Comparison of ENCODE assay signal across 23 cellular contexts in genomic region chr15:74960995-74961588, GRCh38. TPM values are rescaled to one million over a fixed set of nuclear protein-coding genes. Genes with fewer than 3 reads are reported as not detected.
DNase-seq lines count a peak whose midpoint lies in the region; ATAC-seq and TF ChIP-seq lines count a peak whose summit lies in the region.
"Had no signal": no experiment of that assay in that cellular context is flagged by ENCODE, and none has a peak within 500 bp of the region (broad histone marks: within the 10 kb centered on the region; RNA-seq: fewer than 3 reads in every experiment).

No MANE protein-coding gene starts in this region.

- H3K36me3 ChIP-seq in MG63 = no peaks in the 10 kb centered on the region
- H3K36me3 ChIP-seq in naive thymus-derived CD4-positive, alpha-beta T cell (ENCODE audit: control insufficient read depth in 2 of 3, insufficient read depth in 3 of 3, low read length in 3 of 3) = no peaks in the 10 kb centered on the region
- H3K36me3 ChIP-seq: prostate gland, thoracic aorta had no signal

- TF ChIP-seq CTCF in activated CD8-positive, alpha-beta T cell treated with anti-CD3 and anti-CD28 coated beads for 36 hours (IDR thresholded peaks at IDR 0.05) = no peak

- ATAC-seq in activated CD8-positive, alpha-beta T cell treated with anti-CD3 and anti-CD28 coated beads for 36 hours = peak; percentile 55
- ATAC-seq in activated CD8-positive, alpha-beta T cell treated with anti-CD3 and anti-CD28 coated beads, Interleukin-2, amount 10 ng/mL, durations not matched to agents 7 days and 5 days = no peak
- ATAC-seq in activated naive CD8-positive, alpha-beta T cell treated with anti-CD3 and anti-CD28 coated beads, Interleukin-2, amount 50 U/mL, for 24 hours = peak; percentile 77
- ATAC-seq in stimulated activated naive CD8-positive, alpha-beta T cell treated with anti-CD3 and anti-CD28 coated beads, Interleukin-15, Interleukin-2, amounts not matched to agents 100 U/mL and 50 U/mL, for 24 hours = peak; percentile 84
- ATAC-seq in naive thymus-derived CD4-positive, alpha-beta T cell = no peak
- ATAC-seq: natural killer cell treated with Interleukin-12 subunit alpha and Interleukin-12 subunit beta and Interleukin-15 and Interleukin-18, amount 100 ng/mL, for 72 hours had no signal

- H3K9me3 Mint-ChIP-seq in activated CD8-positive, alpha-beta T cell treated with anti-CD3 and anti-CD28 coated beads for 36 hours = no peaks in the 10 kb centered on the region
- H3K9me3 Mint-ChIP-seq in activated CD8-positive, alpha-beta T cell treated with anti-CD3 and anti-CD28 coated beads, Interleukin-2, amount 10 ng/mL, durations not matched to agents 7 days and 5 days (ENCODE audit: insufficient read depth) = no peaks in the 10 kb centered on the region
- no peaks in the 10 kb centered on the region for H3K9me3 Mint-ChIP-seq in activated naive CD8-positive, alpha-beta T cell treated with anti-CD3 and anti-CD28 coated beads, Interleukin-2, amount 50 U/mL, for 24 hours
- H3K9me3 Mint-ChIP-seq in naive thymus-derived CD4-positive, alpha-beta T cell = peaks cover 0 to 1% (median 0%) of the 10 kb centered on the region in 11 donors
- H3K9me3 Mint-ChIP-seq: HFFc6; natural killer cell treated with Interleukin-12 subunit alpha and Interleukin-12 subunit beta and Interleukin-15 and Interleukin-18, amount 100 ng/mL, for 72 hours had no signal

- H3K9me3 ChIP-seq in MG63 = no peaks in the 10 kb centered on the region
- no peaks in the 10 kb centered on the region for H3K9me3 ChIP-seq in naive thymus-derived CD4-positive, alpha-beta T cell (ENCODE audit: control insufficient read depth in 2 of 3, low read length in 3 of 3)
- H3K9me3 ChIP-seq: prostate gland, thoracic aorta had no signal

- peak overlapping the region; percentile 67 for H3K27ac Mint-ChIP-seq in activated CD8-positive, alpha-beta T cell treated with anti-CD3 and anti-CD28 coated beads for 36 hours
- H3K27ac Mint-ChIP-seq in activated CD8-positive, alpha-beta T cell treated with anti-CD3 and anti-CD28 coated beads, Interleukin-2, amount 10 ng/mL, durations not matched to agents 7 days and 5 days = no peak overlapping the region
- H3K27ac Mint-ChIP-seq in activated naive CD8-positive, alpha-beta T cell treated with anti-CD3 and anti-CD28 coated beads, Interleukin-2, amount 50 U/mL, for 24 hours = peak overlapping the region; percentile 87
- H3K27ac Mint-ChIP-seq in naive thymus-derived CD4-positive, alpha-beta T cell = no peak overlapping the region
- H3K27ac Mint-ChIP-seq: HFFc6; natural killer cell treated with Interleukin-12 subunit alpha and Interleukin-12 subunit beta and Interleukin-15 and Interleukin-18, amount 100 ng/mL, for 72 hours had no signal

- H3K27me3 Mint-ChIP-seq in activated CD8-positive, alpha-beta T cell treated with anti-CD3 and anti-CD28 coated beads for 36 hours = peaks cover 35% of the 10 kb centered on the region
- peaks cover 52% of the 10 kb centered on the region for H3K27me3 Mint-ChIP-seq in activated CD8-positive, alpha-beta T cell treated with anti-CD3 and anti-CD28 coated beads, Interleukin-2, amount 10 ng/mL, durations not matched to agents 7 days and 5 days (ENCODE audit: low read depth)
- H3K27me3 Mint-ChIP-seq in activated naive CD8-positive, alpha-beta T cell treated with anti-CD3 and anti-CD28 coated beads, Interleukin-2, amount 50 U/mL, for 24 hours = peaks cover 53% of the 10 kb centered on the region
- H3K27me3 Mint-ChIP-seq in naive thymus-derived CD4-positive, alpha-beta T cell = peaks cover 25 to 54% (median 27%) of the 10 kb centered on the region in 5 donors

- H3K27ac ChIP-seq in naive thymus-derived CD4-positive, alpha-beta T cell (ENCODE audit: low read depth, low read length) = no peak overlapping the region
- H3K27ac ChIP-seq: prostate gland, thoracic aorta had no signal

- H3K4me3 Mint-ChIP-seq in activated CD8-positive, alpha-beta T cell treated with anti-CD3 and anti-CD28 coated beads for 36 hours = no peak overlapping the region
- H3K4me3 Mint-ChIP-seq in activated CD8-positive, alpha-beta T cell treated with anti-CD3 and anti-CD28 coated beads, Interleukin-2, amount 10 ng/mL, durations not matched to agents 7 days and 5 days = no peak overlapping the region
- H3K4me3 Mint-ChIP-seq in activated naive CD8-positive, alpha-beta T cell treated with anti-CD3 and anti-CD28 coated beads, Interleukin-2, amount 50 U/mL, for 24 hours = peak overlapping the region; percentile 27
- H3K4me3 Mint-ChIP-seq in naive thymus-derived CD4-positive, alpha-beta T cell = no peak overlapping the region
- H3K4me3 Mint-ChIP-seq: HFFc6; natural killer cell treated with Interleukin-12 subunit alpha and Interleukin-12 subunit beta and Interleukin-15 and Interleukin-18, amount 100 ng/mL, for 72 hours had no signal

- no peaks in the 10 kb centered on the region for H3K36me3 Mint-ChIP-seq in activated CD8-positive, alpha-beta T cell treated with anti-CD3 and anti-CD28 coated beads for 36 hours (ENCODE audit: low read depth)
- H3K36me3 Mint-ChIP-seq in activated CD8-positive, alpha-beta T cell treated with anti-CD3 and anti-CD28 coated beads, Interleukin-2, amount 10 ng/mL, durations not matched to agents 7 days and 5 days (ENCODE audit: low read depth) = peaks cover 3% of the 10 kb centered on the region
- no peaks in the 10 kb centered on the region for H3K36me3 Mint-ChIP-seq in activated naive CD8-positive, alpha-beta T cell treated with anti-CD3 and anti-CD28 coated beads, Interleukin-2, amount 50 U/mL, for 24 hours (ENCODE audit: low read depth)
- H3K36me3 Mint-ChIP-seq in naive thymus-derived CD4-positive, alpha-beta T cell = peaks cover 0 to 2% (median 0%) of the 10 kb centered on the region in 5 donors
- H3K36me3 Mint-ChIP-seq: natural killer cell treated with Interleukin-12 subunit alpha and Interleukin-12 subunit beta and Interleukin-15 and Interleukin-18, amount 100 ng/mL, for 72 hours had no signal

- CTCF ChIA-PET in activated CD8-positive, alpha-beta T cell treated with anti-CD3 and anti-CD28 coated beads for 36 hours (lab: Charles Lee) = interaction anchor here (0.8 to 6.9 kb wide), 5 partner anchors 11 to 243 kb away, joined by 3 to 36 read pairs (median 4); no protein-coding TSS in a partner anchor
- CTCF ChIA-PET in activated CD8-positive, alpha-beta T cell treated with anti-CD3 and anti-CD28 coated beads, Interleukin-2, amount 10 ng/mL, durations not matched to agents 7 days and 5 days (lab: Charles Lee) = interaction anchor here (0.9 to 2.8 kb wide), 6 partner anchors 11 to 190 kb away, joined by 3 to 9 read pairs (median 6); partner anchors contain the start of gene COX5A
- CTCF ChIA-PET in naive thymus-derived CD4-positive, alpha-beta T cell (lab: Charles Lee) = no interaction called here

- H3K4me3 ChIP-seq in MG63 = no peak overlapping the region
- H3K4me3 ChIP-seq in naive thymus-derived CD4-positive, alpha-beta T cell (ENCODE audit: low read length) = no peak overlapping the region
- H3K4me3 ChIP-seq: prostate gland, thoracic aorta had no signal

- no peaks in the 10 kb centered on the region for H3K27me3 ChIP-seq in MG63
- peaks cover 9 to 10% of the 10 kb centered on the region in 2 donors for H3K27me3 ChIP-seq in naive thymus-derived CD4-positive, alpha-beta T cell (ENCODE audit: control insufficient read depth in 2 of 2, insufficient read depth in 2 of 2, low read length in 2 of 2)

- intact Hi-C loops in activated CD8-positive, alpha-beta T cell treated with anti-CD3 and anti-CD28 coated beads for 36 hours (cut with micrococcal nuclease) = no loop called here
- intact Hi-C loops in naive thymus-derived CD4-positive, alpha-beta T cell (cut with micrococcal nuclease) = no loop called here

- DNase-seq in activated CD8-positive, alpha-beta T cell treated with anti-CD3 and anti-CD28 coated beads for 36 hours = peak; percentile 41
- no peak for DNase-seq in activated CD8-positive, alpha-beta T cell treated with anti-CD3 and anti-CD28 coated beads, Interleukin-2, amount 10 ng/mL, durations not matched to agents 7 days and 5 days
- DNase-seq in MG63 (peak; percentile 18), NCI-H2227 treated with DMSO at 0.1 percent for 48 hours (lab: John Stamatoyannopoulos, UW) (no peak), iPS-NIHi7 (ENCODE audit: extremely low spot score) (no peak)
- DNase-seq in activated naive CD8-positive, alpha-beta T cell treated with anti-CD3 and anti-CD28 coated beads, Interleukin-2, amount 50 U/mL, for 24 hours = no peak
- no peak for DNase-seq in stimulated activated naive CD8-positive, alpha-beta T cell treated with anti-CD3 and anti-CD28 coated beads, Interleukin-15, Interleukin-2, amounts not matched to agents 100 U/mL and 50 U/mL, for 24 hours
- no peak for DNase-seq in naive thymus-derived CD4-positive, alpha-beta T cell
- DNase-seq: ACHN; activated CD4-positive, alpha-beta T cell treated with anti-CD3 and anti-CD28 coated beads, Interleukin-2, amount 50 U/mL, for 1 hour; anterior cingulate cortex; cerebellar nuclear complex; HFFc6; KBM-7; mesendoderm; NCI-H1105 treated with DMSO at 0.1 percent for 48 hours; NCI-H2107; NCI-H524 treated with DMSO at 0.1 percent for 48 hours; small intestine; stimulated activated CD4-positive, alpha-beta T cell treated with anti-CD3 and anti-CD28 coated beads, Interleukin-4, amount 100 ng/mL, for 4 hours had no signal

- peaks cover 11 to 17% of the 10 kb centered on the region in 2 donors for H3K4me1 ChIP-seq in naive thymus-derived CD4-positive, alpha-beta T cell (ENCODE audit: control insufficient read depth in 2 of 2, insufficient read depth in 2 of 2, low read length in 2 of 2)

- POLR2A ChIA-PET in activated CD8-positive, alpha-beta T cell treated with anti-CD3 and anti-CD28 coated beads for 36 hours (lab: Charles Lee) = no interaction called here
- POLR2A ChIA-PET in activated CD8-positive, alpha-beta T cell treated with anti-CD3 and anti-CD28 coated beads, Interleukin-2, amount 10 ng/mL, durations not matched to agents 7 days and 5 days (lab: Charles Lee) = interaction anchor here (1.8 kb wide), 1 partner anchor 62 kb away, joined by 5 read pairs; the partner anchor contains the start of gene PPCDC
- POLR2A ChIA-PET in naive thymus-derived CD4-positive, alpha-beta T cell (lab: Charles Lee) = no interaction called here

- peaks cover 40% of the 10 kb centered on the region for H3K4me1 Mint-ChIP-seq in activated CD8-positive, alpha-beta T cell treated with anti-CD3 and anti-CD28 coated beads for 36 hours (ENCODE audit: low read depth)
- peaks cover 36% of the 10 kb centered on the region for H3K4me1 Mint-ChIP-seq in activated CD8-positive, alpha-beta T cell treated with anti-CD3 and anti-CD28 coated beads, Interleukin-2, amount 10 ng/mL, durations not matched to agents 7 days and 5 days (ENCODE audit: low read depth)
- peaks cover 44% of the 10 kb centered on the region for H3K4me1 Mint-ChIP-seq in activated naive CD8-positive, alpha-beta T cell treated with anti-CD3 and anti-CD28 coated beads, Interleukin-2, amount 50 U/mL, for 24 hours
- H3K4me1 Mint-ChIP-seq in naive thymus-derived CD4-positive, alpha-beta T cell = peaks cover 12 to 30% (median 23%) of the 10 kb centered on the region in 7 donors

RNA-seq across cellular contexts. Expression of gene RPP25, which starts 4.5 kb away (rescaled TPM):
- 1 to 10 TPM; 7.0 to 7.2 TPM for total RNA-seq in activated CD8-positive, alpha-beta T cell treated with anti-CD3 and anti-CD28 coated beads for 36 hours
- total RNA-seq in activated CD8-positive, alpha-beta T cell treated with anti-CD3 and anti-CD28 coated beads, Interleukin-2, amount 10 ng/mL, durations not matched to agents 7 days and 5 days = 1 to 10 TPM; 6.5 to 7.2 TPM
- 9.7 and 19.0 TPM in 2 replicates for total RNA-seq in MG63 (2014; rRNA removed; shearing (Covaris generic); ENCODE audit: low replicate concordance)
- total RNA-seq in naive thymus-derived CD4-positive, alpha-beta T cell = 1 to 10 TPM in 4 of 5 experiments, under 1 TPM in 1; 0.95 to 5.8 (median 3.3) TPM
- polyA plus RNA-seq in naive thymus-derived CD4-positive, alpha-beta T cell = 1 to 10 TPM; 4.0 to 5.5 TPM

RNA-seq across cellular contexts. Expression of gene COX5A, which starts 23.2 kb away (rescaled TPM):
- total RNA-seq in activated CD8-positive, alpha-beta T cell treated with anti-CD3 and anti-CD28 coated beads for 36 hours = 100 to 1,000 TPM; 342 TPM
- 100 to 1,000 TPM; 305 to 313 TPM for total RNA-seq in activated CD8-positive, alpha-beta T cell treated with anti-CD3 and anti-CD28 coated beads, Interleukin-2, amount 10 ng/mL, durations not matched to agents 7 days and 5 days
- 343 and 426 TPM in 2 replicates for total RNA-seq in MG63 (2014; rRNA removed; shearing (Covaris generic); ENCODE audit: low replicate concordance)
- total RNA-seq in naive thymus-derived CD4-positive, alpha-beta T cell = 100 to 1,000 TPM in 1 of 5 experiments, 10 to 100 TPM in 4; 44.4 to 210 (median 59.2) TPM
- 100 to 1,000 TPM; 239 to 242 TPM for polyA plus RNA-seq in naive thymus-derived CD4-positive, alpha-beta T cell

RNA-seq across cellular contexts. Expression of gene SCAMP5, which starts 34.3 kb away (rescaled TPM):
- 1 to 10 TPM in 1 of 2 experiments, under 1 TPM in 1; 0.65 to 1.1 TPM for total RNA-seq in activated CD8-positive, alpha-beta T cell treated with anti-CD3 and anti-CD28 coated beads for 36 hours
- total RNA-seq in activated CD8-positive, alpha-beta T cell treated with anti-CD3 and anti-CD28 coated beads, Interleukin-2, amount 10 ng/mL, durations not matched to agents 7 days and 5 days = 1 to 10 TPM; 1.1 TPM
- 0.20 and 3.4 TPM in 2 replicates for total RNA-seq in MG63 (2014; rRNA removed; shearing (Covaris generic); ENCODE audit: low replicate concordance)
- total RNA-seq in naive thymus-derived CD4-positive, alpha-beta T cell = 1 to 10 TPM in 2 of 5 experiments, under 1 TPM in 3; 0.35 to 9.5 (median 0.87) TPM
- polyA plus RNA-seq in naive thymus-derived CD4-positive, alpha-beta T cell = under 1 TPM; 0.06 to 0.15 TPM

RNA-seq across cellular contexts. Expression of gene FAM219B, which starts 54.4 kb away (rescaled TPM):
- 10 to 100 TPM; 36.5 to 44.7 TPM for total RNA-seq in activated CD8-positive, alpha-beta T cell treated with anti-CD3 and anti-CD28 coated beads for 36 hours
- total RNA-seq in activated CD8-positive, alpha-beta T cell treated with anti-CD3 and anti-CD28 coated beads, Interleukin-2, amount 10 ng/mL, durations not matched to agents 7 days and 5 days = 10 to 100 TPM; 61.3 to 72.5 TPM
- total RNA-seq in MG63 (2014; rRNA removed; shearing (Covaris generic); ENCODE audit: low replicate concordance) = 22.6 and 65.2 TPM in 2 replicates
- 100 to 1,000 TPM in 2 of 5 experiments, 10 to 100 TPM in 3; 40.5 to 111 (median 99.6) TPM for total RNA-seq in naive thymus-derived CD4-positive, alpha-beta T cell
- polyA plus RNA-seq in naive thymus-derived CD4-positive, alpha-beta T cell = 10 to 100 TPM; 20.2 to 27.7 TPM

Comparison
In these comparisons a context has a peak if more than half of its experiments do, and no peak if none do; other contexts are left out.
1. ATAC-seq: peak in activated CD8-positive, alpha-beta T cell treated with anti-CD3 and anti-CD28 coated beads for 36 hours (single experiment), activated naive CD8-positive, alpha-beta T cell treated with anti-CD3 and anti-CD28 coated beads, Interleukin-2, amount 50 U/mL, for 24 hours (single experiment) and stimulated activated naive CD8-positive, alpha-beta T cell treated with anti-CD3 and anti-CD28 coated beads, Interleukin-15, Interleukin-2, amounts not matched to agents 100 U/mL and 50 U/mL, for 24 hours (single experiment); none in activated CD8-positive, alpha-beta T cell treated with anti-CD3 and anti-CD28 coated beads, Interleukin-2, amount 10 ng/mL, durations not matched to agents 7 days and 5 days (single experiment) and naive thymus-derived CD4-positive, alpha-beta T cell (single experiment).
2. DNase-seq: peak in activated CD8-positive, alpha-beta T cell treated with anti-CD3 and anti-CD28 coated beads for 36 hours (single experiment) and MG63 (single experiment); none in activated CD8-positive, alpha-beta T cell treated with anti-CD3 and anti-CD28 coated beads, Interleukin-2, amount 10 ng/mL, durations not matched to agents 7 days and 5 days (single experiment), activated naive CD8-positive, alpha-beta T cell treated with anti-CD3 and anti-CD28 coated beads, Interleukin-2, amount 50 U/mL, for 24 hours (single experiment), stimulated activated naive CD8-positive, alpha-beta T cell treated with anti-CD3 and anti-CD28 coated beads, Interleukin-15, Interleukin-2, amounts not matched to agents 100 U/mL and 50 U/mL, for 24 hours (single experiment), NCI-H2227 treated with DMSO at 0.1 percent for 48 hours (single experiment), naive thymus-derived CD4-positive, alpha-beta T cell (0 of 9) and iPS-NIHi7 (single experiment).
3. H3K27ac Mint-ChIP-seq: peak in activated CD8-positive, alpha-beta T cell treated with anti-CD3 and anti-CD28 coated beads for 36 hours (single experiment) and activated naive CD8-positive, alpha-beta T cell treated with anti-CD3 and anti-CD28 coated beads, Interleukin-2, amount 50 U/mL, for 24 hours (single experiment); none in activated CD8-positive, alpha-beta T cell treated with anti-CD3 and anti-CD28 coated beads, Interleukin-2, amount 10 ng/mL, durations not matched to agents 7 days and 5 days (single experiment) and naive thymus-derived CD4-positive, alpha-beta T cell (0 of 9).